Comparison of ENCODE assay signal across 8 cellular contexts in the genomic region with DNA sequence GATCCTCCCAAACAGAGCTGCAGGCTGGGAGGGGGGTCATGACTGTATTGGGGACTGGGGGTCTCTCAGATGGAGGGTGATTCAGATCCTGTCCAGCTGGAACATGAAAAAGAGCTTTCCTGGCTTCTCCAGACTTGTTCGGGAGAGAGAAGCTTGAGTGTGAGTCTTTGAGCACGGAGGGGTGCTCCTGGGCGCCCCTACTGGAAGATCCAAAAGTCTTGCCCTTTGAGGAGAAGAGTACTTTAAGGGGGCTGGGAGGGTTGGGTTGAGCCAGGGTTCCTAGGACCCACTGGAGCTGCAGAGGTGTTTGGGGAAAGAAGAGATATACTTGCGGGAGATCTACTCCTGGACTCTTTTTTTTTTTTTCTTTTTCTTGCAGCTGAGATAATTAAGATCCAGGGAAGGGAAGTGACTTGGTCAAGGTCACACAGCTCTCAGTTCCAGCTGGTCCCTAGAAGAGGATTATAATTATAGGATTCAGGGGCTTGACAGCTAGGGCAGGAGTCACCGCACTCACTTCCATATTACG. TPM values are rescaled to one million over a fixed set of nuclear protein-coding genes. Genes with fewer than 3 reads are reported as not detected.
A peak's percentile ranks its signal among the peaks of the same experiment; 100 is the strongest.
DNase-seq lines count a peak whose midpoint lies in the region; ATAC-seq and TF ChIP-seq lines count a peak whose summit lies in the region.

No MANE protein-coding gene starts in this region.

- peak; percentile 25 for DNase-seq in COLO668 (lab: John Stamatoyannopoulos, UW; ENCODE audit: unreplicated experiment)
- DNase-seq in HFFc6 = peak; percentile 72
- DNase-seq in T-helper 17 cell = peak in 1 of 3 donors; percentile 39
- peak; percentile 79 for DNase-seq in dermis blood vessel endothelial cell
- peak in 2 of 3 donors; percentile 42 to 54 for DNase-seq in right lobe of liver
- peak; percentile 56 to 58 for DNase-seq in thyroid gland
- no peak for DNase-seq in NCI-H345 treated with DMSO at 0.1 percent for 48 hours (lab: John Stamatoyannopoulos, UW; ENCODE audit: unreplicated experiment)
- no peak for DNase-seq in midbrain (lab: John Stamatoyannopoulos, UW)

- H3K36me3 Mint-ChIP-seq in HFFc6 (ENCODE audit: low read depth) (0 out of 2 replicates have a peak, but pooled peaks cover 8% of the 10 kb centered on the region), T-helper 17 cell (ENCODE audit: low read depth) (peaks cover 8% of the 10 kb centered on the region)

- H3K9me3 Mint-ChIP-seq in HFFc6 = no peaks in the 10 kb centered on the region

- H3K4me3 ChIP-seq in right lobe of liver = peak overlapping the region; percentile 93 to 100 (median 100)
- H3K4me3 ChIP-seq in thyroid gland (replicated peaks in 1 of 3) = peak overlapping the region in 1 of 3 donors; percentile 95

- H3K4me1 ChIP-seq in right lobe of liver (peaks cover 0 to 75% (median 42%) of the 10 kb centered on the region in 4 donors), thyroid gland (peaks cover 85 to 87% of the 10 kb centered on the region in 2 donors)

- H3K36me3 ChIP-seq in right lobe of liver = no peaks in the 10 kb centered on the region
- no peaks in the 10 kb centered on the region for H3K36me3 ChIP-seq in thyroid gland

- peak; percentile 78 for TF ChIP-seq CTCF in HFFc6 (IDR thresholded peaks at IDR 0.05)
- peak; percentile 22 to 40 (median 30) for TF ChIP-seq CTCF in right lobe of liver (IDR thresholded peaks at IDR 0.05)
- TF ChIP-seq CTCF in thyroid gland (IDR thresholded peaks at IDR 0.05) = peak in 5 of 6 experiments; percentile 19 to 57 (median 24)

- ATAC-seq in T-helper 17 cell (no peak), right lobe of liver (peak in 2 of 4 donors; percentile 5 to 7)

- H3K27ac Mint-ChIP-seq in HFFc6 = peak overlapping the region; percentile 98
- peak overlapping the region; percentile 99 for H3K27ac Mint-ChIP-seq in T-helper 17 cell

- intact Hi-C loops in right lobe of liver (cut with DNase I) = no loop called here
- intact Hi-C loops in thyroid gland (cut with DNase I) = no loop called here

- WGBS in right lobe of liver (ENCODE audit: insufficient coverage, low coverage, low lambda C conversion rate, missing lambda C conversion rate) = 5% methylated on average over 6 of the region's 6 CpGs
- 8 to 9% methylated on average over 6 of the region's 6 CpGs for WGBS in thyroid gland, 2 donors

- H3K4me3 Mint-ChIP-seq in HFFc6 (peak overlapping the region; percentile 98), T-helper 17 cell (peak overlapping the region; percentile 96)

- TF ChIP-seq POLR2A in right lobe of liver (IDR thresholded peaks at IDR 0.05) (no peak), thyroid gland (IDR thresholded peaks at IDR 0.05) (no peak)

- H3K27me3 ChIP-seq in right lobe of liver = no peaks in the 10 kb centered on the region
- no peaks in the 10 kb centered on the region for H3K27me3 ChIP-seq in thyroid gland

- peaks cover 40% of the 10 kb centered on the region for H3K4me1 Mint-ChIP-seq in HFFc6 (ENCODE audit: low read depth)
- H3K4me1 Mint-ChIP-seq in T-helper 17 cell = peaks cover 62% of the 10 kb centered on the region

- peak overlapping the region; percentile 53 to 94 (median 88) for H3K27ac ChIP-seq in right lobe of liver
- peak overlapping the region; percentile 82 to 96 (median 93) for H3K27ac ChIP-seq in thyroid gland

- H3K9me3 ChIP-seq in T-helper 17 cell (ENCODE audit: control insufficient read depth, low read length, poor library complexity, severe bottlenecking) (no peaks in the 10 kb centered on the region), right lobe of liver (no peaks in the 10 kb centered on the region), thyroid gland (no peaks in the 10 kb centered on the region)

- no peaks in the 10 kb centered on the region for H3K27me3 Mint-ChIP-seq in HFFc6 (ENCODE audit: insufficient read depth)
- no peaks in the 10 kb centered on the region for H3K27me3 Mint-ChIP-seq in T-helper 17 cell

RNA-seq across cellular contexts. Expression of gene RARA, which starts 8.4 kb away (rescaled TPM):
- 10 to 100 TPM; 27.1 to 32.2 (median 28.8) TPM for total RNA-seq in HFFc6 (2021; fragmentation: NEBNext Ultra II Directional; extraction: Animal tissue kit (Norgen Biotek cat#: 25700))
- total RNA-seq in T-helper 17 cell (100 to 1,000 TPM in 1 of 2 donors, 10 to 100 TPM in 1; 97.0 to 106 TPM), dermis blood vessel endothelial cell (9.7 and 13.6 TPM in 2 replicates), right lobe of liver (10 to 100 TPM; 17.7 to 41.9 (median 22.9) TPM), thyroid gland (10 to 100 TPM; 20.0 to 60.9 (median 35.2) TPM)

RNA-seq across cellular contexts. Expression of gene CDC6, which starts 29.7 kb away (rescaled TPM):
- 10 to 100 TPM; 16.9 to 36.0 (median 31.5) TPM for total RNA-seq in HFFc6 (2021; fragmentation: NEBNext Ultra II Directional; extraction: Animal tissue kit (Norgen Biotek cat#: 25700))
- total RNA-seq in T-helper 17 cell (1 to 10 TPM; 1.2 to 2.7 TPM), dermis blood vessel endothelial cell (16.8 and 33.6 TPM in 2 replicates), right lobe of liver (1 to 10 TPM in 5 of 6 experiments, under 1 TPM in 1; 0.42 to 9.1 (median 3.1) TPM), thyroid gland (1 to 10 TPM in 1 of 4 donors, under 1 TPM in 3; 0.63 to 5.2 (median 0.79) TPM)

RNA-seq across cellular contexts. Expression of gene GJD3, which starts 47.1 kb away (rescaled TPM):
- total RNA-seq in HFFc6 (2021; fragmentation: NEBNext Ultra II Directional; extraction: Animal tissue kit (Norgen Biotek cat#: 25700)) = 1 to 10 TPM in 2 of 6 experiments, under 1 TPM in 4; 0.36 to 1.4 (median 0.81) TPM
- not detected for total RNA-seq in T-helper 17 cell
- total RNA-seq in dermis blood vessel endothelial cell = 3.7 and 4.3 TPM in 2 replicates
- under 1 TPM in 5 of 6 experiments, not detected in 1; 0.22 to 0.78 (median 0.37) TPM for total RNA-seq in right lobe of liver
- total RNA-seq in thyroid gland = 1 to 10 TPM; 1.6 to 3.4 (median 1.7) TPM

Comparison
In these comparisons a context has a peak if more than half of its experiments do, and no peak if none do; other contexts are left out.
1. DNase-seq: peak in COLO668 (single experiment), HFFc6 (single experiment), dermis blood vessel endothelial cell (single experiment), right lobe of liver (2 of 3) and thyroid gland (2 of 2); none in NCI-H345 treated with DMSO at 0.1 percent for 48 hours (single experiment) and midbrain (single experiment).
2. CTCF ChIP-seq: peak in every context shown above with its lines; median percentile 78 in HFFc6; 30 in right lobe of liver; 24 in thyroid gland.